ENCODE assay signal across 9 cellular contexts in the genomic region with DNA sequence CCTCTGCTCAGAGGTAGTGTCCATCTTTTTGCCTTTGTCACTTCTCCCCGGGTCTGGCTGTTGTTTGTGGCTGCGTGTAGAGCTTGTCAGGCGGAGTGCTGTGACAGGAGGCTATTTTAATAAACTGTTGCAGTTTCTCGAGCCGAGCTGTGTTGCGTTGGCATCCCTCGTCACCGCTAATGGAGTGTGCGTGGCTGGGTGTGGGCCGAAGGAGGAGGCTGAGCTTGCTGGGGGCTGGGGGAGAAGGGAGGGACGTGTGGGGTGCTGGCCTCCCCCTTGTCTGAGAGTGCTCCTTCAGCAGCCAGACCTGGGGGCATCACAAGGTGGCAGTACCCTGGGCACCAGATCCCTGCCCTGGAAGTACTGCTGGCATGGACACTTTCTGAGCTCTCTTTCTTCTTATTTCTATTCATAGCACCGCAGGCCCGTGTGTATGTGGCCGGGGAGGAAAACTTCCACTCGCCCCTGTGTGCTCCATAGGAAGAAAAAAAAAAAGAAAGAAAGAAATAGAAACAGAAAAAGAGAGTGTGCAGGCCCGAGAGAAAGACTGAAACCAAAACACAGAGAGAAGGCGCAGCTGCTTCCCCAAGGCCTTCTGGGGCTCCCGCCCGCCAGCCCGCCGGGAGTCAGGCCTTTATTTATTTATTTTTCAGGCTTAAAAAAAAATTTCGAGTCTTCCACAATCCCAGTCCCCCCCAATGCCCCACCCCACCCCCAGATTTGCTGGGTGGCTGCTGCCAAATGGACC. TPM values are rescaled to one million over a fixed set of nuclear protein-coding genes. Genes with fewer than 3 reads are reported as not detected.
DNase-seq lines count a peak whose midpoint lies in the region; ATAC-seq and TF ChIP-seq lines count a peak whose summit lies in the region.
"Had no signal": no experiment of that assay in that cellular context is flagged by ENCODE, and none has a peak within 500 bp of the region (broad histone marks: within the 10 kb centered on the region; RNA-seq: fewer than 3 reads in every experiment).

No MANE protein-coding gene starts in this region.

- no peak for DNase-seq in CD8-positive, alpha-beta memory T cell
- DNase-seq in NCI-H2171 (lab: John Stamatoyannopoulos, UW) (peak; percentile 79), osteocyte (ENCODE audit: extremely low spot score, unreplicated experiment) (no peak), mucosa of gallbladder (ENCODE audit: low spot score) (no peak), KG1 (lab: John Stamatoyannopoulos, UW) (no peak)
- DNase-seq in effector memory CD8-positive, alpha-beta T cell = no peak

- H3K4me1 ChIP-seq in CD8-positive, alpha-beta memory T cell (ENCODE audit: insufficient read depth, low read length) = peaks cover 20% of the 10 kb centered on the region

- H3K27me3 ChIP-seq in CD8-positive, alpha-beta memory T cell (ENCODE audit: insufficient read depth, low read length, poor library complexity, severe bottlenecking) = peaks cover 21% of the 10 kb centered on the region

- CTCF ChIA-PET in CD8-positive, alpha-beta memory T cell (lab: Charles Lee) = interaction anchor here (1.3 to 1.6 kb wide), 2 partner anchors 45 to 57 kb away, joined by 3 to 5 read pairs; no protein-coding TSS in a partner anchor

- H3K27me3 Mint-ChIP-seq in CD8-positive, alpha-beta memory T cell = peaks cover 39 to 70% of the 10 kb centered on the region in 2 donors
- H3K27me3 Mint-ChIP-seq in effector memory CD8-positive, alpha-beta T cell = peaks cover 39 to 80% of the 10 kb centered on the region in 2 donors
- peaks cover 67% of the 10 kb centered on the region for H3K27me3 Mint-ChIP-seq in osteocyte (ENCODE audit: unreplicated experiment)

- peak overlapping the region in 5 of 7 donors; percentile 4 to 58 (median 24) for H3K4me3 Mint-ChIP-seq in CD8-positive, alpha-beta memory T cell
- H3K4me3 Mint-ChIP-seq in effector memory CD8-positive, alpha-beta T cell = peak overlapping the region; percentile 36 to 73
- H3K4me3 Mint-ChIP-seq in osteocyte (ENCODE audit: unreplicated experiment) = peak overlapping the region; percentile 70

- H3K9me3 Mint-ChIP-seq in CD8-positive, alpha-beta memory T cell = no peaks in the 10 kb centered on the region
- no peaks in the 10 kb centered on the region for H3K9me3 Mint-ChIP-seq in effector memory CD8-positive, alpha-beta T cell
- H3K9me3 Mint-ChIP-seq in osteocyte (ENCODE audit: unreplicated experiment) = no peaks in the 10 kb centered on the region

- H3K27ac ChIP-seq in CD8-positive, alpha-beta memory T cell (ENCODE audit: low read depth, low read length) = peak overlapping the region; percentile 61
- H3K27ac ChIP-seq: HL-60 had no signal

- no peaks in the 10 kb centered on the region for H3K36me3 ChIP-seq in CD8-positive, alpha-beta memory T cell (ENCODE audit: insufficient read depth, low read length)

- POLR2A ChIA-PET in CD8-positive, alpha-beta memory T cell (lab: Charles Lee) = no interaction called here

- H3K36me3 Mint-ChIP-seq in CD8-positive, alpha-beta memory T cell = no peaks in the 10 kb centered on the region
- H3K36me3 Mint-ChIP-seq in effector memory CD8-positive, alpha-beta T cell (ENCODE audit: insufficient read depth) = no peaks in the 10 kb centered on the region
- H3K36me3 Mint-ChIP-seq in osteocyte (ENCODE audit: unreplicated experiment) = peaks cover 37% of the 10 kb centered on the region

- H3K27ac Mint-ChIP-seq in CD8-positive, alpha-beta memory T cell = no peak overlapping the region
- H3K27ac Mint-ChIP-seq in effector memory CD8-positive, alpha-beta T cell = peak overlapping the region in 1 of 2 donors; percentile 49
- peak overlapping the region; percentile 94 for H3K27ac Mint-ChIP-seq in osteocyte (ENCODE audit: unreplicated experiment)

- no peaks in the 10 kb centered on the region for H3K9me3 ChIP-seq in CD8-positive, alpha-beta memory T cell (ENCODE audit: low read length)

- no peak for ATAC-seq in effector memory CD8-positive, alpha-beta T cell (replicated peaks)
- no peak for ATAC-seq in HG02884 (IDR thresholded peaks at IDR 0.05; ENCODE audit: unreplicated experiment)
- no peak for ATAC-seq in HG02571 (IDR thresholded peaks at IDR 0.05; ENCODE audit: unreplicated experiment)

- no peak overlapping the region for H3K4me3 ChIP-seq in CD8-positive, alpha-beta memory T cell (ENCODE audit: low read length)

- TF ChIP-seq CTCF in osteocyte (IDR thresholded peaks at IDR 0.05) = no peak

- H3K4me1 Mint-ChIP-seq in CD8-positive, alpha-beta memory T cell = peaks cover 14 to 34% (median 22%) of the 10 kb centered on the region in 3 donors
- H3K4me1 Mint-ChIP-seq in effector memory CD8-positive, alpha-beta T cell (ENCODE audit: low read depth in 2 of 2) = peaks cover 12 to 17% of the 10 kb centered on the region in 2 donors
- peaks cover 60% of the 10 kb centered on the region for H3K4me1 Mint-ChIP-seq in osteocyte (ENCODE audit: unreplicated experiment)

RNA-seq across cellular contexts. Expression of a gene that starts 27.0 kb away (rescaled TPM):
- 1 to 10 TPM; 2.3 to 2.8 TPM for total RNA-seq in CD8-positive, alpha-beta memory T cell
- polyA plus RNA-seq in CD8-positive, alpha-beta memory T cell = 0.94 TPM
- 87.0 and 93.7 TPM in 2 replicates for total RNA-seq in osteocyte
- total RNA-seq in mucosa of gallbladder = 135 TPM

RNA-seq across cellular contexts. Expression of a gene that starts 52.9 kb away (rescaled TPM):
- total RNA-seq in CD8-positive, alpha-beta memory T cell = not detected
- polyA plus RNA-seq in CD8-positive, alpha-beta memory T cell = not detected
- total RNA-seq in osteocyte (not detected in 2 replicates), mucosa of gallbladder (0.26 TPM)

Comparison
In these comparisons a context has a peak if more than half of its experiments do, and no peak if none do; other contexts are left out.
1. RNA of a gene that starts 27.0 kb away (total RNA-seq): 135 TPM in mucosa of gallbladder (single experiment) and 87.0 to 93.7 TPM in osteocyte; 2.3 to 2.8 TPM in CD8-positive, alpha-beta memory T cell; every median in the first group is over 10 times any median in the second.
2. Peak in every context shown above with its lines, with median percentiles within 50 percentile points of each other: H3K4me3 Mint-ChIP-seq.